15 cellular contexts compared by ENCODE assay signal in genomic region chr2:241689306-241689705, GRCh38. TPM values are rescaled to one million over a fixed set of nuclear protein-coding genes. Genes with fewer than 3 reads are reported as not detected.
DNase-seq lines count a peak whose midpoint lies in the region; ATAC-seq and TF ChIP-seq lines count a peak whose summit lies in the region.
"Had no signal": no experiment of that assay in that cellular context is flagged by ENCODE, and none has a peak within 500 bp of the region (broad histone marks: within the 10 kb centered on the region; RNA-seq: fewer than 3 reads in every experiment).

No MANE protein-coding gene starts in this region.

- TF ChIP-seq CTCF in NB4 (IDR thresholded peaks at IDR 0.05; ENCODE audit: low read depth, low read length), result no peak
- no peak for TF ChIP-seq CTCF in neural crest cell (conservative IDR thresholded peaks at IDR 0.05)
- no peak for TF ChIP-seq CTCF in transverse colon (IDR thresholded peaks at IDR 0.05)

- 83 to 97% methylated on average over 4 to 10 of the region's 10 CpGs for WGBS in transverse colon (ENCODE audit: low coverage in 1 of 2), 2 donors

- H3K4me3 Mint-ChIP-seq in neural crest cell, result peak overlapping the region; percentile 79

- peaks cover 4% of the 10 kb centered on the region for H3K27me3 Mint-ChIP-seq in neural crest cell (ENCODE audit: low read depth)

- H3K4me1 ChIP-seq in transverse colon, result peaks cover 13 to 36% (median 20%) of the 10 kb centered on the region in 4 donors

- TF ChIP-seq EP300 in transverse colon (IDR thresholded peaks at IDR 0.05; ENCODE audit: low read depth), result no peak

- no peak for TF ChIP-seq POLR2A in NB4 (IDR thresholded peaks at IDR 0.05; ENCODE audit: extremely low read depth, insufficient read length)
- TF ChIP-seq POLR2A in transverse colon (IDR thresholded peaks at IDR 0.05), result no peak

- ATAC-seq in GM21786 (IDR thresholded peaks at IDR 0.05; ENCODE audit: unreplicated experiment), result no peak

- H3K4me3 ChIP-seq in NB4 (ENCODE audit: low read depth, low read length) (no peak overlapping the region), transverse colon (no peak overlapping the region)
- H3K4me3 ChIP-seq: Peyer's patch, skin epidermis had no signal

- H3K27me3 ChIP-seq in transverse colon, result no peaks in the 10 kb centered on the region
- H3K27me3 ChIP-seq: Peyer's patch had no signal

- in situ Hi-C loops in transverse colon (cut with MboI; ENCODE audit: low pct_ligation_motif_present in 1 of 4, low pct_unique_long_range_greater_than_20kb in 1 of 4, low sequenced_read_pairs in 3 of 4), result no loop called here

- peaks cover 2% of the 10 kb centered on the region for H3K36me3 Mint-ChIP-seq in neural crest cell (ENCODE audit: low read depth)

- intact Hi-C loops in transverse colon (cut with DNase I; ENCODE audit: low total_unique reads), result no loop called here

- H3K9me3 Mint-ChIP-seq in neural crest cell, result no peaks in the 10 kb centered on the region

- peak; percentile 21 for DNase-seq in activated CD4-positive, alpha-beta T cell treated with anti-CD3 and anti-CD28 coated beads, Interleukin-2, amount 50 U/mL, for 1 hour
- DNase-seq in activated CD4-positive, alpha-beta T cell treated with anti-CD3 and anti-CD28 coated beads for 48 hours, result no peak
- DNase-seq in NB4 (ENCODE audit: low read depth), result peak; percentile 39
- DNase-seq in activated gamma-delta T cell treated with anti-CD3 and anti-CD28 coated beads, Interleukin-2, amount 50 U/mL, for 16 hours (ENCODE audit: low read depth), result peak; percentile 17
- no peak for DNase-seq in neural crest cell (ENCODE audit: low read depth, low spot score)
- DNase-seq in transverse colon, result no peak
- no peak for DNase-seq in SW 1271 (lab: John Stamatoyannopoulos, UW)
- DNase-seq: ACHN; effector CD8-positive, alpha-beta T cell; NCI-H1436 treated with DMSO at 0.1 percent for 48 hours; occipital lobe; Peyer's patch; substantia nigra had no signal

- no peaks in the 10 kb centered on the region for H3K9me3 ChIP-seq in transverse colon
- H3K9me3 ChIP-seq: Peyer's patch had no signal

- H3K27ac ChIP-seq in transverse colon, result no peak overlapping the region
- H3K27ac ChIP-seq: Peyer's patch, skin epidermis had no signal

- H3K27ac Mint-ChIP-seq in neural crest cell (ENCODE audit: unreplicated experiment), result no peak overlapping the region

- peaks cover 0 to 4% (median 0%) of the 10 kb centered on the region in 4 donors for H3K36me3 ChIP-seq in transverse colon

- peaks cover 21% of the 10 kb centered on the region for H3K4me1 Mint-ChIP-seq in neural crest cell

RNA-seq across cellular contexts. Expression of gene DTYMK, which starts 2.7 kb away (rescaled TPM):
- total RNA-seq in neural crest cell, result 98.7 and 108 TPM in 2 replicates
- total RNA-seq in transverse colon, result 10 to 100 TPM in 2 of 4 donors, 1 to 10 TPM in 2; 3.4 to 27.9 (median 11.4) TPM

RNA-seq across cellular contexts. Expression of gene ING5, which starts 12.5 kb away (rescaled TPM):
- total RNA-seq in neural crest cell (61.9 and 63.4 TPM in 2 replicates), transverse colon (10 to 100 TPM; 37.4 to 94.3 (median 56.3) TPM)

RNA-seq across cellular contexts. Expression of gene D2HGDH, which starts 45.1 kb away (rescaled TPM):
- total RNA-seq in neural crest cell, result 17.7 and 22.2 TPM in 2 replicates
- total RNA-seq in transverse colon, result 100 to 1,000 TPM in 1 of 4 donors, 10 to 100 TPM in 3; 53.2 to 150 (median 55.5) TPM

RNA-seq across cellular contexts. Expression of gene ATG4B, which starts 51.8 kb away (rescaled TPM):
- 112 TPM in 2 replicates for total RNA-seq in neural crest cell
- total RNA-seq in transverse colon, result 100 to 1,000 TPM in 3 of 4 donors, 10 to 100 TPM in 1; 62.9 to 400 (median 137) TPM

RNA-seq across cellular contexts. Expression of gene THAP4, which starts 52.3 kb away (rescaled TPM):
- total RNA-seq in neural crest cell, result 59.1 and 60.9 TPM in 2 replicates
- total RNA-seq in transverse colon, result 100 to 1,000 TPM in 1 of 4 donors, 10 to 100 TPM in 3; 65.1 to 142 (median 82.8) TPM

Comparison
In these comparisons a context has a peak if more than half of its experiments do, and no peak if none do; other contexts are left out.
1. DNase-seq: peak in activated CD4-positive, alpha-beta T cell treated with anti-CD3 and anti-CD28 coated beads, Interleukin-2, amount 50 U/mL, for 1 hour (single experiment), NB4 (single experiment) and activated gamma-delta T cell treated with anti-CD3 and anti-CD28 coated beads, Interleukin-2, amount 50 U/mL, for 16 hours (single experiment); none in activated CD4-positive, alpha-beta T cell treated with anti-CD3 and anti-CD28 coated beads for 48 hours (single experiment), neural crest cell (single experiment), transverse colon (single experiment) and SW 1271 (0 of 2).